ENCODE assay signal across 1 cellular context in genomic region chr6:154732538-154732823, GRCh38.
TF ChIP-seq lines count a peak whose summit lies in the region.

No MANE protein-coding gene starts in this region.

TF ChIP-seq in GM12878, 131 proteins besides CTCF, POLR2A, EP300 and RAD21 (continued from another document):
- TF ChIP-seq PRDM15 (CRISPR knock-in tag; IDR thresholded peaks at IDR 0.05) (no peak), MLLT1 (IDR thresholded peaks at IDR 0.05) (peak; percentile 80), MXI1 (IDR thresholded peaks at IDR 0.05; ENCODE audit: low read depth, low read length) (no peak), SMC3 (IDR thresholded peaks at IDR 0.05; ENCODE audit: borderline replicate concordance, low read length) (no peak), ATF3 (IDR thresholded peaks at IDR 0.05; ENCODE audit: borderline replicate concordance, extremely low read depth, low read depth, low read length) (no peak)
TF ChIP-seq in GM12878: peak in this region for 1.
